8 cellular contexts compared by ENCODE assay signal in the genomic region with DNA sequence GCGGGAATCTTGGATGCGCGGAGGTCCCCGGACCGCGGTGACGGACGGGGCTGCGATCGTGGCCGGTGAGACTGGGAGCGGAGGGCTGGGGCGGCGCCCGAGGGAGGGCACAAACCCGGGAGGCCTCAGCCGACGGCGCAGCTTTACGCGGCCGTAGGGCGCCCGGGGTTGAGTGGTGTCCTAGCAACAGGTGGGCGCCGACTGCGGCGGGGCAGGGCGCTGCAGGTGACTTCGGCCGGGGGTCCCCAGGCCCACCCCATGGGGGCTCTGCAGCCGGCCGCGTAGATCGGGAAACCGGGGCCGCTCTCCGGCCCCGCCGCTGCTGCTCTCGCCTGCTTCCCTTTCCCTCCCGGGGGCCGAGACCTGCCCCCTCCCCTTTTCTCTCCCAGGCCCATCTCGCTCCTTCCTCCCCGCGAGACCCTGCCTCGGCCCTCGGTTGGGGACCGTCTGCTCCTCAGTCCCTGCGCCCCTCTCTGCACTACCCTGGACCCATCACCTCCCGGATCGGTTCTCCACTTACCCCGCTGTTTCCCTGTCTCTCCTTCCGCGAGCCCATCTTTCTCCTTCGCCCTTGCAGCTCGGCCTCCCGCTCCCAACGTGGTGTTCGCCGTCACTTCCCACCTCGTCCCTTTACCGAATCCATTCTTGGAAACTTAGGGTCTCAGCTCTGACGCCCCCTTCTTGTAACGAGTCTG. TPM values are rescaled to one million over a fixed set of nuclear protein-coding genes. Genes with fewer than 3 reads are reported as not detected.
DNase-seq lines count a peak whose midpoint lies in the region; ATAC-seq, FAIRE-seq and TF ChIP-seq lines count a peak whose summit lies in the region.

No MANE protein-coding gene starts in this region.

- H3K27me3 Mint-ChIP-seq in astrocyte (ENCODE audit: low read depth, unreplicated experiment): peaks cover 30% of the 10 kb centered on the region

- H3K9me3 Mint-ChIP-seq in astrocyte (ENCODE audit: unreplicated experiment): peaks cover 7% of the 10 kb centered on the region
- no peaks in the 10 kb centered on the region for H3K9me3 Mint-ChIP-seq in stimulated activated effector memory CD8-positive, alpha-beta T cell treated with anti-CD3 and anti-CD28 coated beads, Interleukin-12 subunit alpha, Interleukin-12 subunit beta, amount 100 ng/mL, for 72 hours

- H3K4me1 ChIP-seq in astrocyte (ENCODE audit: insufficient read depth, low read length): peaks cover 3% of the 10 kb centered on the region

- peak overlapping the region; percentile 49 for H3K4me3 ChIP-seq in astrocyte (ENCODE audit: insufficient read depth, low read depth, low read length)

- no peaks in the 10 kb centered on the region for H3K79me2 ChIP-seq in astrocyte (ENCODE audit: insufficient read depth, low read length)

- no peaks in the 10 kb centered on the region for H3K9me3 ChIP-seq in astrocyte (ENCODE audit: insufficient read depth, low read depth, low read length)

- H3K27me3 ChIP-seq in astrocyte (ENCODE audit: insufficient read depth, low read length): peaks cover 10% of the 10 kb centered on the region

- no peak for TF ChIP-seq CTCF in astrocyte (IDR thresholded peaks at IDR 0.05; ENCODE audit: insufficient read depth, low read depth, low read length)

- H3K4me3 Mint-ChIP-seq in astrocyte (ENCODE audit: unreplicated experiment): peak overlapping the region; percentile 83
- peak overlapping the region; percentile 82 for H3K4me3 Mint-ChIP-seq in stimulated activated effector memory CD8-positive, alpha-beta T cell treated with anti-CD3 and anti-CD28 coated beads, Interleukin-12 subunit alpha, Interleukin-12 subunit beta, amount 100 ng/mL, for 72 hours

- no peak overlapping the region for H3K27ac Mint-ChIP-seq in astrocyte (ENCODE audit: unreplicated experiment)
- H3K27ac Mint-ChIP-seq in stimulated activated effector memory CD8-positive, alpha-beta T cell treated with anti-CD3 and anti-CD28 coated beads, Interleukin-12 subunit alpha, Interleukin-12 subunit beta, amount 100 ng/mL, for 72 hours: peak overlapping the region; percentile 14

- no peak for FAIRE-seq in astrocyte (lab: Jason Lieb, UNC)

- H2AFZ ChIP-seq in astrocyte (ENCODE audit: low read depth, low read length): peak overlapping the region; percentile 95

- peak overlapping the region; percentile 39 for H3K9ac ChIP-seq in astrocyte (ENCODE audit: low read length)

- H3K36me3 ChIP-seq in astrocyte (ENCODE audit: insufficient read depth, low read length): no peaks in the 10 kb centered on the region

- H3K4me1 Mint-ChIP-seq in astrocyte (ENCODE audit: low read depth, unreplicated experiment): peaks cover 2% of the 10 kb centered on the region
- peaks cover 22% of the 10 kb centered on the region for H3K4me1 Mint-ChIP-seq in stimulated activated effector memory CD8-positive, alpha-beta T cell treated with anti-CD3 and anti-CD28 coated beads, Interleukin-12 subunit alpha, Interleukin-12 subunit beta, amount 100 ng/mL, for 72 hours

- H3K4me2 ChIP-seq in astrocyte (ENCODE audit: low read length): peak overlapping the region; percentile 91

- peak; percentile 68 for ATAC-seq in HG03175 (IDR thresholded peaks at IDR 0.05; ENCODE audit: unreplicated experiment)
- peak; percentile 82 for ATAC-seq in stimulated activated effector memory CD8-positive, alpha-beta T cell treated with anti-CD3 and anti-CD28 coated beads, Interleukin-12 subunit alpha, Interleukin-12 subunit beta, amount 100 ng/mL, for 72 hours

- no peaks in the 10 kb centered on the region for H4K20me1 ChIP-seq in astrocyte (ENCODE audit: insufficient read depth, low read length)

- DNase-seq in NCI-H146 (lab: John Stamatoyannopoulos, UW) (peak; percentile 7), NCI-H146 treated with DMSO at 0.1 percent for 48 hours (lab: John Stamatoyannopoulos, UW; ENCODE audit: unreplicated experiment) (no peak), astrocyte (ENCODE audit: low read depth) (no peak), islet precursor cell (peak; percentile 61), T-helper 9 cell (no peak), KG1 (lab: John Stamatoyannopoulos, UW) (no peak)
- no peak for DNase-seq in stimulated activated effector memory CD8-positive, alpha-beta T cell treated with anti-CD3 and anti-CD28 coated beads, Interleukin-12 subunit alpha, Interleukin-12 subunit beta, amount 100 ng/mL, for 72 hours (ENCODE audit: low spot score in 2 of 2)

- no peak overlapping the region for H3K27ac ChIP-seq in astrocyte (ENCODE audit: low read depth, low read length)

- no peaks in the 10 kb centered on the region for H3K36me3 Mint-ChIP-seq in astrocyte (ENCODE audit: low read depth, unreplicated experiment)
- H3K36me3 Mint-ChIP-seq in stimulated activated effector memory CD8-positive, alpha-beta T cell treated with anti-CD3 and anti-CD28 coated beads, Interleukin-12 subunit alpha, Interleukin-12 subunit beta, amount 100 ng/mL, for 72 hours: no peaks in the 10 kb centered on the region

RNA-seq across cellular contexts. Expression of a gene that starts 18.4 kb away (rescaled TPM):
- 23.8 TPM in 2 replicates for total RNA-seq in astrocyte

Comparison
In these comparisons a context has a peak if more than half of its experiments do, and no peak if none do; other contexts are left out.
1. DNase-seq: peak in NCI-H146 (single experiment) and islet precursor cell (single experiment); none in NCI-H146 treated with DMSO at 0.1 percent for 48 hours (single experiment), astrocyte (single experiment), stimulated activated effector memory CD8-positive, alpha-beta T cell treated with anti-CD3 and anti-CD28 coated beads, Interleukin-12 subunit alpha, Interleukin-12 subunit beta, amount 100 ng/mL, for 72 hours (0 of 2), T-helper 9 cell (single experiment) and KG1 (single experiment).